Comparison of ENCODE assay signal across 1 cellular context in the genomic region with DNA sequence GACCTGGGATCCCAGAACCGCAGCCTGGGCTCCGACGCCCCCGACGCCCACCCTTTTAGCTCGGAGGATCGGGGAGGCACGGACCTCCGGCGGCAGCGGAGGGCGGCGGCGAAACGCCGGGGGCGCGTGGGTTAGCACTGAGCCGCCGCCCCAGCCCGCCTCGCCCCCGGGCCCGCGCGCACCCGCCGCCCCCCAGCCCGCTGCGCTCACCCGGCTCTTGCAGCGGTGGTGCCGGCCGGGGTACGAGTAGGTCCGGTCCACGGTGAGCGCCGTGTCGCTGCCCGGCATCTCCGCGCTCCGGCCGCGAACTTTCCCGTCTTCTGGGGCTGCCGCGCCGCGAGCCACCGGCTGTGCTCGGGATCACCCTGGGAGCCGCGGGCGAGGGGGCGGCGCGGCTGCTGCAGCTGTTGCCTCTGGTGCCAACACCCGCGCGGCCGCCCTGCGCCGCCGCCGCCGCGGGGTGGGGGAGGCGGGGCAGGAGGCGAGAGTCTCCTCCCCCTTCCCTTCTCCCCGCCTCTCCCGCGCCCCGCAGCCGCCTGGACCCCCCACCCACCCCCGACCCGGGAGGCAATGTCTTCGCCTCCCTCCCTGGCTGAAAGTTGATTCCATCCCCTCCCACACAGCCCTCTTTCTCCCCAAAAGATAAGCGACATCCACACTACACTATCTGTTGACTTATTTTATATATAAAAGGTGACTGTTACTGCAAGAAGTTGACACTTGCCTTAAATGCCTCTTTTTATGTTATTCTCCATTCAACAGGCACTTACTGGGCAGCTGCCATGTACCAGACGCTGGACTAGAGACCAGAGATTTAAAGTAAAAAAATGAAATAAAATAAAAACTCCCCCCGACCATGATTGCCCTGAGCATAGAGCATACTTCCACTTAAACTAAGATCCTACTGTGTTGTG.
TF ChIP-seq lines count a peak whose summit lies in the region.

A gene with protein sequence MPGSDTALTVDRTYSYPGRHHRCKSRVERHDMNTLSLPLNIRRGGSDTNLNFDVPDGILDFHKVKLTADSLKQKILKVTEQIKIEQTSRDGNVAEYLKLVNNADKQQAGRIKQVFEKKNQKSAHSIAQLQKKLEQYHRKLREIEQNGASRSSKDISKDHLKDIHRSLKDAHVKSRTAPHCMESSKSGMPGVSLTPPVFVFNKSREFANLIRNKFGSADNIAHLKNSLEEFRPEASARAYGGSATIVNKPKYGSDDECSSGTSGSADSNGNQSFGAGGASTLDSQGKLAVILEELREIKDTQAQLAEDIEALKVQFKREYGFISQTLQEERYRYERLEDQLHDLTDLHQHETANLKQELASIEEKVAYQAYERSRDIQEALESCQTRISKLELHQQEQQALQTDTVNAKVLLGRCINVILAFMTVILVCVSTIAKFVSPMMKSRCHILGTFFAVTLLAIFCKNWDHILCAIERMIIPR (minus strand): TSS at position 415 of the 914 bp plus-strand sequence. CDS start 127 bp downstream, at position 288.

TF ChIP-seq in liver, 16 proteins besides CTCF, POLR2A, EP300 and RAD21 (continued from another document):
- TF ChIP-seq, protein P1, sequence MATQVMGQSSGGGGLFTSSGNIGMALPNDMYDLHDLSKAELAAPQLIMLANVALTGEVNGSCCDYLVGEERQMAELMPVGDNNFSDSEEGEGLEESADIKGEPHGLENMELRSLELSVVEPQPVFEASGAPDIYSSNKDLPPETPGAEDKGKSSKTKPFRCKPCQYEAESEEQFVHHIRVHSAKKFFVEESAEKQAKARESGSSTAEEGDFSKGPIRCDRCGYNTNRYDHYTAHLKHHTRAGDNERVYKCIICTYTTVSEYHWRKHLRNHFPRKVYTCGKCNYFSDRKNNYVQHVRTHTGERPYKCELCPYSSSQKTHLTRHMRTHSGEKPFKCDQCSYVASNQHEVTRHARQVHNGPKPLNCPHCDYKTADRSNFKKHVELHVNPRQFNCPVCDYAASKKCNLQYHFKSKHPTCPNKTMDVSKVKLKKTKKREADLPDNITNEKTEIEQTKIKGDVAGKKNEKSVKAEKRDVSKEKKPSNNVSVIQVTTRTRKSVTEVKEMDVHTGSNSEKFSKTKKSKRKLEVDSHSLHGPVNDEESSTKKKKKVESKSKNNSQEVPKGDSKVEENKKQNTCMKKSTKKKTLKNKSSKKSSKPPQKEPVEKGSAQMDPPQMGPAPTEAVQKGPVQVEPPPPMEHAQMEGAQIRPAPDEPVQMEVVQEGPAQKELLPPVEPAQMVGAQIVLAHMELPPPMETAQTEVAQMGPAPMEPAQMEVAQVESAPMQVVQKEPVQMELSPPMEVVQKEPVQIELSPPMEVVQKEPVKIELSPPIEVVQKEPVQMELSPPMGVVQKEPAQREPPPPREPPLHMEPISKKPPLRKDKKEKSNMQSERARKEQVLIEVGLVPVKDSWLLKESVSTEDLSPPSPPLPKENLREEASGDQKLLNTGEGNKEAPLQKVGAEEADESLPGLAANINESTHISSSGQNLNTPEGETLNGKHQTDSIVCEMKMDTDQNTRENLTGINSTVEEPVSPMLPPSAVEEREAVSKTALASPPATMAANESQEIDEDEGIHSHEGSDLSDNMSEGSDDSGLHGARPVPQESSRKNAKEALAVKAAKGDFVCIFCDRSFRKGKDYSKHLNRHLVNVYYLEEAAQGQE (IDR thresholded peaks at IDR 0.05): no peak
